ENCODE assay signal across 16 cellular contexts in genomic region chr22:35938226-35938625, GRCh38.
"Had no signal": no experiment of that assay in that cellular context is flagged by ENCODE, and none has a peak within 500 bp of the region (broad histone marks: within the 10 kb centered on the region; RNA-seq: fewer than 3 reads in every experiment).

No MANE protein-coding gene starts in this region.

- ATAC-seq: activated T-cell treated with anti-CD3 and anti-CD28 coated beads, Interleukin-2, amount 50 U/mL, for 4 hours; gastrocnemius medialis; heart right ventricle; left ventricle myocardium superior; natural killer cell had no signal

- H3K36me3 ChIP-seq: adrenal gland, gastrocnemius medialis, ovary, uterus had no signal

- H3K27ac ChIP-seq: adrenal gland, gastrocnemius medialis, heart right ventricle, ovary, thyroid gland, uterus had no signal

- H3K27me3 ChIP-seq: adrenal gland, gastrocnemius medialis, heart right ventricle, ovary, thyroid gland, uterus had no signal

- H3K4me1 ChIP-seq: adrenal gland, gastrocnemius medialis, thyroid gland, uterus had no signal

- H3K27ac Mint-ChIP-seq: memory B cell, natural killer cell had no signal

- H3K4me1 Mint-ChIP-seq: memory B cell, natural killer cell had no signal

- H3K36me3 Mint-ChIP-seq: memory B cell, natural killer cell had no signal

- H3K9me3 Mint-ChIP-seq: activated T-cell treated with anti-CD3 and anti-CD28 coated beads, Interleukin-2, amount 50 U/mL, for 4 hours; memory B cell; natural killer cell had no signal

- H3K9me3 ChIP-seq: adrenal gland, gastrocnemius medialis, heart right ventricle, ovary, thyroid gland, uterus had no signal

- H3K4me3 Mint-ChIP-seq: activated T-cell treated with anti-CD3 and anti-CD28 coated beads, Interleukin-2, amount 50 U/mL, for 4 hours; memory B cell; natural killer cell had no signal

- H3K4me3 ChIP-seq: adrenal gland, gastrocnemius medialis, heart right ventricle, ovary, thyroid gland, uterus had no signal

- DNase-seq: activated CD4-positive, alpha-beta T cell treated with anti-CD3 and anti-CD28 coated beads for 1 hour; activated CD4-positive, alpha-beta T cell treated with anti-CD3 and anti-CD28 coated beads, Interleukin-2, amount 50 U/mL, for 48 hours; activated effector memory CD4-positive, alpha-beta T cell treated with Interleukin-2 at 50 U/mL for 16 hours; activated naive CD4-positive, alpha-beta T cell treated with anti-CD3 and anti-CD28 coated beads, Interleukin-2, amount 50 U/mL, for 16 hours; activated T-cell treated with anti-CD3 and anti-CD28 coated beads, Interleukin-2, amount 50 U/mL, for 4 hours; adrenal gland; gastrocnemius medialis; heart right ventricle; islet precursor cell; left ventricle myocardium superior; natural killer cell; ovary; stimulated activated CD4-positive, alpha-beta T cell treated with anti-CD3 and anti-CD28 coated beads, Interleukin-2, amount 100 ng/mL, for 24 hours; thyroid gland; uterus had no signal
